ENCODE assay signal across 18 cellular contexts in genomic region chr18:72999971-73000607, GRCh38.
A peak's percentile ranks its signal among the peaks of the same experiment; 100 is the strongest.
DNase-seq lines count a peak whose midpoint lies in the region; ATAC-seq and TF ChIP-seq lines count a peak whose summit lies in the region.
"Had no signal": no experiment of that assay in that cellular context is flagged by ENCODE, and none has a peak within 500 bp of the region (broad histone marks: within the 10 kb centered on the region; RNA-seq: fewer than 3 reads in every experiment).

No MANE protein-coding gene starts in this region.

- no peaks in the 10 kb centered on the region for H3K9me3 ChIP-seq in mammary epithelial cell (replicated peaks; ENCODE audit: insufficient read depth, low read length)
- H3K9me3 ChIP-seq in breast epithelium, result no peaks in the 10 kb centered on the region
- no peaks in the 10 kb centered on the region for H3K9me3 ChIP-seq in adipocyte (ENCODE audit: control insufficient read depth, low read length)
- no peaks in the 10 kb centered on the region for H3K9me3 ChIP-seq in BE2C

- DNase-seq in mammary epithelial cell, result peak; percentile 13
- DNase-seq in breast epithelium (ENCODE audit: low spot score in 2 of 2), result no peak
- DNase-seq in adipocyte (ENCODE audit: low read depth), result peak; percentile 22
- DNase-seq in foreskin keratinocyte, result peak; percentile 54 to 74
- no peak for DNase-seq in BE2C
- no peak for DNase-seq in DMS 273 (lab: John Stamatoyannopoulos, UW; ENCODE audit: unreplicated experiment)
- DNase-seq: 8988T; ACHN; C1 segment of cervical spinal cord; Calu3; CD4-positive, alpha-beta T cell; DMS153; DMS79 treated with DMSO at 0.1 percent for 48 hours; EL; HCEC 1CT; HFFc6 had no signal

- no TSS peak for BruUV-seq in mammary epithelial cell (replicated peaks; lab: Mats Ljungman, UMichigan)

- in situ Hi-C loops in mammary epithelial cell (cut with MboI; ENCODE audit: low sequenced_read_pairs in 2 of 2), result no loop called here

- peaks cover 4% of the 10 kb centered on the region for H3K4me1 ChIP-seq in mammary epithelial cell (ENCODE audit: insufficient read depth, low read length)
- no peaks in the 10 kb centered on the region for H3K4me1 ChIP-seq in breast epithelium
- H3K4me1 ChIP-seq in adipocyte (ENCODE audit: control insufficient read depth, insufficient read depth, low read length), result no peaks in the 10 kb centered on the region
- H3K4me1 ChIP-seq in foreskin keratinocyte, result peaks cover 15% of the 10 kb centered on the region
- no peaks in the 10 kb centered on the region for H3K4me1 ChIP-seq in BE2C

- peak overlapping the region; percentile 55 for H3K4me2 ChIP-seq in mammary epithelial cell (ENCODE audit: insufficient read depth, low read depth, low read length)

- H3K4me3 ChIP-seq in mammary epithelial cell (replicated peaks in 1 of 3; ENCODE audit: insufficient read depth in 1 of 3, low read depth in 2 of 3, low read length in 3 of 3), result no peak overlapping the region
- H3K4me3 ChIP-seq in breast epithelium, result no peak overlapping the region
- H3K4me3 ChIP-seq in adipocyte (ENCODE audit: low read length), result no peak overlapping the region
- H3K4me3 ChIP-seq in BE2C (ENCODE audit: low read depth, low read length), result no peak overlapping the region

- no peak overlapping the region for H3K27ac ChIP-seq in mammary epithelial cell (ENCODE audit: insufficient read depth, low read depth, low read length)
- no peak overlapping the region for H3K27ac ChIP-seq in breast epithelium
- no peak overlapping the region for H3K27ac ChIP-seq in foreskin keratinocyte

- ATAC-seq in foreskin keratinocyte (no peak), HG03108 (IDR thresholded peaks at IDR 0.05; ENCODE audit: unreplicated experiment) (no peak)
- ATAC-seq: HepG2 had no signal

- TF ChIP-seq CTCF in mammary epithelial cell (conservative IDR thresholded peaks at IDR 0.05 in 1 of 2, IDR thresholded peaks at IDR 0.05 in 1 of 2; ENCODE audit: extremely low read depth in 1 of 2, insufficient read depth in 1 of 2, low read depth in 1 of 2, low read length in 2 of 2), result no peak
- TF ChIP-seq CTCF in breast epithelium (IDR thresholded peaks at IDR 0.05), result no peak
- TF ChIP-seq CTCF in foreskin keratinocyte (conservative IDR thresholded peaks at IDR 0.05), result no peak
- TF ChIP-seq CTCF in BE2C (IDR thresholded peaks at IDR 0.05; ENCODE audit: low read depth, low read length), result no peak

- CTCF ChIA-PET in mammary epithelial cell (lab: Charles Lee; ENCODE audit: low non-redundant PET), result no interaction called here

- no peaks in the 10 kb centered on the region for H4K20me1 ChIP-seq in mammary epithelial cell (ENCODE audit: insufficient read depth, low read length)

- H3K79me2 ChIP-seq in mammary epithelial cell (ENCODE audit: insufficient read depth, low read length), result no peaks in the 10 kb centered on the region

- intact Hi-C loops in mammary epithelial cell (cut with micrococcal nuclease) (loop anchor here (10.0 kb wide), 1 partner anchor 155 kb away; no protein-coding TSS in a partner anchor), breast epithelium (cut with DNase I; ENCODE audit: low total_unique reads) (no loop called here)

- H2AFZ ChIP-seq in mammary epithelial cell (ENCODE audit: low read depth, low read length), result no peak overlapping the region

- H3K27me3 ChIP-seq in mammary epithelial cell (ENCODE audit: insufficient read depth, low read length), result no peaks in the 10 kb centered on the region
- H3K27me3 ChIP-seq in breast epithelium, result no peaks in the 10 kb centered on the region
- H3K27me3 ChIP-seq in adipocyte (replicated peaks; ENCODE audit: control insufficient read depth, insufficient read depth, low read length), result no peaks in the 10 kb centered on the region
- no peaks in the 10 kb centered on the region for H3K27me3 ChIP-seq in foreskin keratinocyte
- H3K27me3 ChIP-seq in BE2C, result no peaks in the 10 kb centered on the region

- TF ChIP-seq POLR2A in breast epithelium (IDR thresholded peaks at IDR 0.05), result no peak

- H3K9ac ChIP-seq in mammary epithelial cell (ENCODE audit: insufficient read depth, low read length) (no peak overlapping the region), adipocyte (ENCODE audit: low read length) (no peak overlapping the region)

- H3K36me3 ChIP-seq in mammary epithelial cell (ENCODE audit: insufficient read depth, low read length) (no peaks in the 10 kb centered on the region), breast epithelium (no peaks in the 10 kb centered on the region), adipocyte (ENCODE audit: control insufficient read depth, insufficient read depth, low read length, severe bottlenecking) (no peaks in the 10 kb centered on the region), BE2C (no peaks in the 10 kb centered on the region)

- dilution Hi-C loops in mammary epithelial cell (cut with HindIII; ENCODE audit: low sequenced_read_pairs), result no loop called here

Comparison
In these comparisons a context has a peak if more than half of its experiments do, and no peak if none do; other contexts are left out.
1. DNase-seq: peak in mammary epithelial cell (single experiment), adipocyte (single experiment) and foreskin keratinocyte (2 of 2); none in breast epithelium (0 of 2), BE2C (single experiment) and DMS 273 (single experiment).